ENCODE assay signal across 15 cellular contexts in genomic region chr1:117116784-117117130, GRCh38. TPM values are rescaled to one million over a fixed set of nuclear protein-coding genes. Genes with fewer than 3 reads are reported as not detected.
DNase-seq lines count a peak whose midpoint lies in the region; ATAC-seq and TF ChIP-seq lines count a peak whose summit lies in the region.
"Had no signal": no experiment of that assay in that cellular context is flagged by ENCODE, and none has a peak within 500 bp of the region (broad histone marks: within the 10 kb centered on the region; RNA-seq: fewer than 3 reads in every experiment).

No MANE protein-coding gene starts in this region.

- H3K27ac ChIP-seq in H9 (ENCODE audit: insufficient read length, low read depth, low read length) (no peak overlapping the region), trophoblast cell (ENCODE audit: low read depth, low read length) (no peak overlapping the region), upper lobe of right lung (no peak overlapping the region)

- no peak overlapping the region for H3K56ac ChIP-seq in H9 (ENCODE audit: insufficient read length, low read depth, low read length)

- H4K12ac ChIP-seq in trophoblast cell (ENCODE audit: low read depth, low read length): no peak overlapping the region

- H3K18ac ChIP-seq in H9 (ENCODE audit: insufficient read length, low read depth, low read length) (no peak overlapping the region), trophoblast cell (ENCODE audit: low read length) (peak overlapping the region; percentile 29)

- no peak overlapping the region for H2BK120ac ChIP-seq in H9 (ENCODE audit: low read depth, low read length, poor library complexity, severe bottlenecking)
- H2BK120ac ChIP-seq in trophoblast cell (ENCODE audit: insufficient read depth, low read length, poor library complexity): no peak overlapping the region

- no peak overlapping the region for H3K9ac ChIP-seq in H9 (ENCODE audit: extremely low read depth, insufficient read length, low read length)
- H3K9ac ChIP-seq in trophoblast cell (ENCODE audit: low read length): no peak overlapping the region

- H3K4me3 Mint-ChIP-seq in H9: no peak overlapping the region
- H3K4me3 Mint-ChIP-seq in glutamatergic neuron (ENCODE audit: unreplicated experiment): no peak overlapping the region
- H3K4me3 Mint-ChIP-seq: B cell; CD4-positive, alpha-beta T cell; HFFc6 had no signal

- peaks cover 4% of the 10 kb centered on the region; the same call in 1 of the 2 replicates for H3K4me1 ChIP-seq in H9 (ENCODE audit: insufficient read depth, low read length)
- peaks cover 19 to 21% of the 10 kb centered on the region in 2 experiments for H3K4me1 ChIP-seq in trophoblast cell (ENCODE audit: control insufficient read depth in 1 of 2, insufficient read depth in 2 of 2, low read length in 2 of 2)
- H3K4me1 ChIP-seq in upper lobe of right lung: peaks cover 5% of the 10 kb centered on the region

- peaks cover 4% of the 10 kb centered on the region for H3K23me2 ChIP-seq in H9 (ENCODE audit: insufficient read length, low read depth, low read length, poor library complexity, severe bottlenecking)

- H3K14ac ChIP-seq in H9 (ENCODE audit: insufficient read depth, low read length): no peak overlapping the region
- no peak overlapping the region for H3K14ac ChIP-seq in trophoblast cell (ENCODE audit: low read length)

- no peak overlapping the region for H2AK5ac ChIP-seq in H9 (ENCODE audit: insufficient read length, low read length)
- no peak overlapping the region for H2AK5ac ChIP-seq in trophoblast cell (ENCODE audit: low read length)

- intact Hi-C loops in upper lobe of right lung (cut with DNase I): no loop called here

- H2AFZ ChIP-seq in H9 (ENCODE audit: low read length) (no peak overlapping the region), trophoblast cell (ENCODE audit: insufficient read depth, low read length, poor library complexity) (no peak overlapping the region)

- no peak overlapping the region for H3K4me3 ChIP-seq in trophoblast cell (ENCODE audit: low read depth, low read length)
- no peak overlapping the region for H3K4me3 ChIP-seq in upper lobe of right lung
- H3K4me3 ChIP-seq: GM12878 had no signal

- no peaks in the 10 kb centered on the region for H3K9me3 ChIP-seq in H9 (ENCODE audit: control insufficient read depth, low read depth, low read length)
- H3K9me3 ChIP-seq in trophoblast cell (ENCODE audit: insufficient read depth, low read depth, low read length): no peaks in the 10 kb centered on the region
- H3K9me3 ChIP-seq in upper lobe of right lung: no peaks in the 10 kb centered on the region

- H3K9me3 Mint-ChIP-seq in H9 (no peaks in the 10 kb centered on the region), glutamatergic neuron (ENCODE audit: unreplicated experiment) (peaks cover 10% of the 10 kb centered on the region)
- H3K9me3 Mint-ChIP-seq: CD4-positive, alpha-beta T cell; HFFc6 had no signal

- H3K27me3 ChIP-seq in H9 (ENCODE audit: insufficient read depth, low read length): no peaks in the 10 kb centered on the region
- no peaks in the 10 kb centered on the region for H3K27me3 ChIP-seq in trophoblast cell (ENCODE audit: insufficient read depth, low read length)
- no peaks in the 10 kb centered on the region for H3K27me3 ChIP-seq in upper lobe of right lung

- no peak overlapping the region for H3T11ph ChIP-seq in H9 (ENCODE audit: low read length)

- peaks cover 21 to 24% of the 10 kb centered on the region in 2 experiments for H3K4me1 Mint-ChIP-seq in H9
- H3K4me1 Mint-ChIP-seq in glutamatergic neuron (ENCODE audit: low read depth, unreplicated experiment): peaks cover 20% of the 10 kb centered on the region

- H3K27ac Mint-ChIP-seq in H9: peak overlapping the region in 2 of 3 experiments; percentile 8 to 36; a peak in 4 of 7 replicates
- peak overlapping the region; percentile 50 for H3K27ac Mint-ChIP-seq in glutamatergic neuron (ENCODE audit: unreplicated experiment)
- H3K27ac Mint-ChIP-seq: B cell; CD4-positive, alpha-beta T cell; HFFc6 had no signal

- H4K5ac ChIP-seq in H9 (ENCODE audit: insufficient read length, low read depth, low read length): no peak overlapping the region

- H2BK12ac ChIP-seq in H9 (ENCODE audit: insufficient read length, low read depth, low read length): no peak overlapping the region
- no peak overlapping the region for H2BK12ac ChIP-seq in trophoblast cell (ENCODE audit: low read length)

- no peak overlapping the region for H4K8ac ChIP-seq in H9 (replicated peaks; ENCODE audit: insufficient read length, low read depth, low read length)
- no peak overlapping the region for H4K8ac ChIP-seq in trophoblast cell (ENCODE audit: low read depth, low read length)

- no peak overlapping the region for H2BK20ac ChIP-seq in H9 (ENCODE audit: low read depth, low read length, poor library complexity, severe bottlenecking)

- H2BK15ac ChIP-seq in H9 (ENCODE audit: low read depth, low read length): no peak overlapping the region

- H3K4me2 ChIP-seq in H9 (ENCODE audit: insufficient read depth, insufficient read length, low read length): no peak overlapping the region
- H3K4me2 ChIP-seq in trophoblast cell (ENCODE audit: low read length): no peak overlapping the region

- no peaks in the 10 kb centered on the region for H3K79me1 ChIP-seq in H9 (ENCODE audit: insufficient read depth, low read depth, low read length, poor library complexity, severe bottlenecking)
- H3K79me1 ChIP-seq in trophoblast cell (ENCODE audit: low read length): peaks cover 11% of the 10 kb centered on the region

- TF ChIP-seq CTCF in H9 (conservative IDR thresholded peaks at IDR 0.05): no peak
- TF ChIP-seq CTCF in glutamatergic neuron (IDR thresholded peaks at IDR 0.05; ENCODE audit: partially characterized antibody, unreplicated experiment): no peak
- no peak for TF ChIP-seq CTCF in upper lobe of right lung (IDR thresholded peaks at IDR 0.05)

- no peak for ATAC-seq in GM19023 (IDR thresholded peaks at IDR 0.05; ENCODE audit: unreplicated experiment)
- ATAC-seq in upper lobe of right lung: no peak
- ATAC-seq in GM19397 (IDR thresholded peaks at IDR 0.05; ENCODE audit: unreplicated experiment): no peak
- no peak for ATAC-seq in GM19455 (IDR thresholded peaks at IDR 0.05; ENCODE audit: unreplicated experiment)
- ATAC-seq: GM12878 had no signal

- H4K91ac ChIP-seq in H9 (ENCODE audit: insufficient read length, low read depth, low read length) (no peak overlapping the region), trophoblast cell (ENCODE audit: low read depth, low read length) (peak overlapping the region; percentile 26)

- no peaks in the 10 kb centered on the region for H3K79me2 ChIP-seq in H9 (ENCODE audit: insufficient read depth, low read length)
- H3K79me2 ChIP-seq in trophoblast cell (ENCODE audit: control insufficient read depth, insufficient read depth, low read length, poor library complexity): peaks cover 9% of the 10 kb centered on the region

- H2BK5ac ChIP-seq in H9 (ENCODE audit: insufficient read length, low read length) (no peak overlapping the region), trophoblast cell (ENCODE audit: low read depth, low read length, poor library complexity) (no peak overlapping the region)

- H3K36me3 ChIP-seq in trophoblast cell (ENCODE audit: control insufficient read depth in 1 of 2, insufficient read depth in 2 of 2, low read length in 2 of 2) (peaks cover 19 to 31% of the 10 kb centered on the region in 2 experiments), upper lobe of right lung (peaks cover 5% of the 10 kb centered on the region)

- WGBS in H9 (ENCODE audit: extremely low coverage, insufficient read length, low lambda C conversion rate): no CpG with 5 or more reads among the region's 3 CpGs
- no CpG with 5 or more reads among the region's 3 CpGs for WGBS in trophoblast cell (ENCODE audit: extremely low coverage, insufficient coverage, insufficient read length)

- DNase-seq in H9 (no peak), NCI-H2107 treated with DMSO at 0.1 percent for 48 hours (lab: John Stamatoyannopoulos, UW; ENCODE audit: unreplicated experiment) (peak; percentile 35), glutamatergic neuron (no peak), trophoblast cell (no peak), upper lobe of right lung (no peak)
- DNase-seq: C1 segment of cervical spinal cord; CD4-positive, alpha-beta T cell; DMS79; HCEC 1CT; HFFc6 had no signal

- no peaks in the 10 kb centered on the region for H4K20me1 ChIP-seq in H9 (ENCODE audit: control insufficient read depth, insufficient read depth, insufficient read length)

- H3K27me3 Mint-ChIP-seq in H9 (ENCODE audit: low read depth) (no peaks in the 10 kb centered on the region; the same call in 1 of the 2 replicates), glutamatergic neuron (ENCODE audit: unreplicated experiment) (peaks cover 2% of the 10 kb centered on the region)
- H3K27me3 Mint-ChIP-seq: B cell had no signal

- H3K23ac ChIP-seq in H9 (ENCODE audit: insufficient read length, low read depth, low read length): no peak overlapping the region
- H3K23ac ChIP-seq in trophoblast cell (ENCODE audit: low read length): no peak overlapping the region

- H3K36me3 Mint-ChIP-seq in H9 (ENCODE audit: insufficient read depth in 1 of 3, low read depth in 3 of 3) (peaks cover 18 to 49% (median 44%) of the 10 kb centered on the region in 3 experiments; a peak in 6 of 7 replicates), glutamatergic neuron (ENCODE audit: unreplicated experiment) (no peaks in the 10 kb centered on the region)

- H3K4ac ChIP-seq in H9 (ENCODE audit: low read depth, low read length): no peak overlapping the region
- no peak overlapping the region for H3K4ac ChIP-seq in trophoblast cell (ENCODE audit: low read depth, low read length)

RNA-seq across cellular contexts. Expression of gene TRIM45, which starts 4.8 kb away (rescaled TPM):
- total RNA-seq in H9 (2021) (10.3 and 11.7 TPM in 2 replicates), glutamatergic neuron (ENCODE audit: unreplicated experiment) (6.7 TPM), upper lobe of right lung (1.7 TPM)
- 8.1 and 9.8 TPM in 2 replicates for polyA plus RNA-seq in trophoblast cell (2013)

RNA-seq across cellular contexts. Expression of gene TTF2, which starts 56.6 kb away (rescaled TPM):
- 83.5 and 86.4 TPM in 2 replicates for total RNA-seq in H9 (2021)
- total RNA-seq in glutamatergic neuron (ENCODE audit: unreplicated experiment): 19.3 TPM
- 15.3 and 16.6 TPM in 2 replicates for polyA plus RNA-seq in trophoblast cell (2013)
- total RNA-seq in upper lobe of right lung: 14.8 TPM
